In genomic region chr10:43606323-43607198, GRCh38 we compare ENCODE assay signal across 1 cellular context.
TF ChIP-seq lines count a peak whose summit lies in the region.

ZNF485 (plus strand) TSS chr10:43606438; CDS start chr10:43607051, 613 bp downstream.

TF ChIP-seq in K562, 482 proteins besides CTCF, POLR2A, EP300 and RAD21 (continued from another document and continues in another):
- TF ChIP-seq TSHZ1 (CRISPR knock-in tag; IDR thresholded peaks at IDR 0.05) (no peak), MAFK (IDR thresholded peaks at IDR 0.05; ENCODE audit: low read length) (no peak), CTBP1 (IDR thresholded peaks at IDR 0.05; ENCODE audit: borderline replicate concordance) (no peak), ADNP (tag; IDR thresholded peaks at IDR 0.05) (no peak), RREB1 (CRISPR knock-in tag; IDR thresholded peaks at IDR 0.05) (no peak), GTF2B (IDR thresholded peaks at IDR 0.05; ENCODE audit: extremely low read depth, insufficient read length) (no peak), ZNF766 (CRISPR knock-in tag; conservative IDR thresholded peaks at IDR 0.05) (no peak), ZBTB40 (IDR thresholded peaks at IDR 0.05) (peak; percentile 99), ZBTB40 (CRISPR knock-in tag; IDR thresholded peaks at IDR 0.05) (no peak), ZNF12 (CRISPR knock-in tag; IDR thresholded peaks at IDR 0.05) (no peak), ZBTB1 (CRISPR knock-in tag; IDR thresholded peaks at IDR 0.05; ENCODE audit: borderline replicate concordance, low read depth) (peak; percentile 44; the same call in 1 of the 2 replicates), ZNF23 (CRISPR knock-in tag; IDR thresholded peaks at IDR 0.05) (no peak), VEZF1 (CRISPR knock-in tag; IDR thresholded peaks at IDR 0.05) (peak; percentile 50; the same call in 1 of the 2 replicates), KAT8 (IDR thresholded peaks at IDR 0.05; ENCODE audit: low read depth) (no peak), ZFP1 (CRISPR knock-in tag; IDR thresholded peaks at IDR 0.05) (no peak), TCF3 (CRISPR knock-in tag; IDR thresholded peaks at IDR 0.05) (no peak), ARID3B (CRISPR knock-in tag; IDR thresholded peaks at IDR 0.05; ENCODE audit: borderline replicate concordance) (no peak), ZBTB8A (IDR thresholded peaks at IDR 0.05; ENCODE audit: partially characterized antibody) (no peak), ZNF174 (CRISPR knock-in tag; IDR thresholded peaks at IDR 0.05) (no peak), ZNF780A (CRISPR knock-in tag; IDR thresholded peaks at IDR 0.05) (no peak), ZBTB49 (CRISPR knock-in tag; IDR thresholded peaks at IDR 0.05; ENCODE audit: borderline replicate concordance) (no peak), KDM2B (CRISPR knock-in tag; IDR thresholded peaks at IDR 0.05) (no peak), ZNF740 (CRISPR knock-in tag; IDR thresholded peaks at IDR 0.05) (no peak), ZNF740 (tag; IDR thresholded peaks at IDR 0.05) (no peak), HDAC8 (tag; IDR thresholded peaks at IDR 0.05) (no peak), OTX1 (CRISPR knock-in tag; IDR thresholded peaks at IDR 0.05) (no peak), KLF16 (IDR thresholded peaks at IDR 0.05) (no peak), PYGO2 (tag; IDR thresholded peaks at IDR 0.05) (no peak)
